Comparison of ENCODE assay signal across 1 cellular context in genomic region chr16:31187808-31188189, GRCh38.
TF ChIP-seq lines count a peak whose summit lies in the region.

No MANE protein-coding gene starts in this region.

TF ChIP-seq in H1, 55 proteins besides CTCF, POLR2A, EP300 and RAD21:
- TF ChIP-seq POLR2AphosphoS5 (IDR thresholded peaks at IDR 0.05; ENCODE audit: low read depth, low read length) (peak; percentile 73; the same call in 1 of the 2 replicates), YY1 (IDR thresholded peaks at IDR 0.05; ENCODE audit: low read depth, low read length) (no peak), SAP30 (IDR thresholded peaks at IDR 0.05; ENCODE audit: insufficient read depth, insufficient replicate concordance, low read length) (no peak), TBP (IDR thresholded peaks at IDR 0.05; ENCODE audit: low read depth, low read length) (no peak), FOSL1 (IDR thresholded peaks at IDR 0.05; ENCODE audit: insufficient read depth, low read depth, low read length) (no peak), HDAC6 (IDR thresholded peaks at IDR 0.05; ENCODE audit: low read depth, low read length) (no peak), RNF2 (IDR thresholded peaks at IDR 0.05; ENCODE audit: borderline replicate concordance, low read depth, low read length, missing control alignments, poor library complexity, severe bottlenecking) (no peak)
- TF ChIP-seq, protein P1, sequence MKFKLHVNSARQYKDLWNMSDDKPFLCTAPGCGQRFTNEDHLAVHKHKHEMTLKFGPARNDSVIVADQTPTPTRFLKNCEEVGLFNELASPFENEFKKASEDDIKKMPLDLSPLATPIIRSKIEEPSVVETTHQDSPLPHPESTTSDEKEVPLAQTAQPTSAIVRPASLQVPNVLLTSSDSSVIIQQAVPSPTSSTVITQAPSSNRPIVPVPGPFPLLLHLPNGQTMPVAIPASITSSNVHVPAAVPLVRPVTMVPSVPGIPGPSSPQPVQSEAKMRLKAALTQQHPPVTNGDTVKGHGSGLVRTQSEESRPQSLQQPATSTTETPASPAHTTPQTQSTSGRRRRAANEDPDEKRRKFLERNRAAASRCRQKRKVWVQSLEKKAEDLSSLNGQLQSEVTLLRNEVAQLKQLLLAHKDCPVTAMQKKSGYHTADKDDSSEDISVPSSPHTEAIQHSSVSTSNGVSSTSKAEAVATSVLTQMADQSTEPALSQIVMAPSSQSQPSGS (IDR thresholded peaks at IDR 0.05; ENCODE audit: low read length), result no peak
TF ChIP-seq in H1: peak in this region for 1.
